In genomic region chrX:75155830-75156525, GRCh38 we compare ENCODE assay signal across 1 cellular context.
TF ChIP-seq lines count a peak whose summit lies in the region.

ABCB7 (minus strand) TSS chrX:75156283; CDS start chrX:75156272, 11 bp downstream.

TF ChIP-seq in GM23338, 12 proteins besides CTCF, POLR2A, EP300 and RAD21 (continued from another document):
- TF ChIP-seq ZNF462 (CRISPR knock-in tag; IDR thresholded peaks at IDR 0.05) = no peak
- peak; percentile 21; the same call in 1 of the 2 replicates for TF ChIP-seq ETS1 (IDR thresholded peaks at IDR 0.05)
- TF ChIP-seq JUNB (IDR thresholded peaks at IDR 0.05; ENCODE audit: unreplicated experiment) = no peak
